ENCODE assay signal across 9 cellular contexts in the genomic region with DNA sequence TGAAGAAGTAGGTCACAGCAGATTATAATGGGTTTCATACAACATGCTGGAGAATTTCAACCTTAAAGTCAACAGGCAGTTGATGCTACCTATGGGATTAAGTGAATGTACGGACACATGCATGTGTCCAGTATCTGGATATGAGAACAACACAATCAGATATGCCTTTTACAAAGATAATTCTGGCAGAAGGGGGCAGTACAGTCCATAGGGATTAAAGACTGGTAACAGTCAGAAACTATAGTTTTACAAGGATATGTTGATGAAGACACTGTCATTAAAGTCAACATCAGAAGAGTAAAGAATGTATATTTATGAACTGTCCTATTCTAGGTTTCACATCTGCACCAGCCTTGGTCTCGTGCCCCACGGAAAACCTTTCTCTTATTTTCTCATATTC. TPM values are rescaled to one million over a fixed set of nuclear protein-coding genes. Genes with fewer than 3 reads are reported as not detected.
DNase-seq lines count a peak whose midpoint lies in the region; ATAC-seq and TF ChIP-seq lines count a peak whose summit lies in the region.
"Had no signal": no experiment of that assay in that cellular context is flagged by ENCODE, and none has a peak within 500 bp of the region (broad histone marks: within the 10 kb centered on the region; RNA-seq: fewer than 3 reads in every experiment).

No MANE protein-coding gene starts in this region.

- H3K4me3 ChIP-seq in OCI-LY3 (ENCODE audit: low read length) (no peak overlapping the region), epithelial cell of esophagus (ENCODE audit: low read length) (no peak overlapping the region), psoas muscle (no peak overlapping the region)

- H3K9ac ChIP-seq in OCI-LY3 (ENCODE audit: low read length), result no peak overlapping the region

- in situ Hi-C loops in GM13977 (cut with MboI; ENCODE audit: low pct_unique_long_range_greater_than_20kb, low sequenced_read_pairs, unreplicated experiment), result no loop called here

- H3K9me3 ChIP-seq in OCI-LY3 (ENCODE audit: insufficient read depth, low read length) (no peaks in the 10 kb centered on the region), psoas muscle (no peaks in the 10 kb centered on the region)

- no peaks in the 10 kb centered on the region for H4K20me1 ChIP-seq in OCI-LY3 (ENCODE audit: insufficient read depth, low read length)

- H3K36me3 ChIP-seq in OCI-LY3 (replicated peaks; ENCODE audit: low read depth, low read length) (peaks cover 7% of the 10 kb centered on the region), psoas muscle (ENCODE audit: insufficient read depth in 1 of 2, low read depth in 1 of 2) (peaks cover 4 to 89% of the 10 kb centered on the region in 2 donors)

- TF ChIP-seq CTCF in GM13977 (IDR thresholded peaks at IDR 0.05; ENCODE audit: extremely low read depth, insufficient read depth, missing control alignments), result peak; percentile 2
- peak; percentile 44 for TF ChIP-seq CTCF in OCI-LY3 (IDR thresholded peaks at IDR 0.05; ENCODE audit: low read depth, low read length)
- peak; percentile 16 for TF ChIP-seq CTCF in epithelial cell of esophagus (IDR thresholded peaks at IDR 0.05; ENCODE audit: insufficient read depth, low read depth, low read length, missing control alignments)
- TF ChIP-seq CTCF in psoas muscle (IDR thresholded peaks at IDR 0.05), result peak; percentile 47

- DNase-seq in GM13977 (ENCODE audit: low spot score), result no peak
- DNase-seq in epithelial cell of esophagus (ENCODE audit: low read depth), result peak; percentile 30
- no peak for DNase-seq in psoas muscle
- no peak for DNase-seq in NCI-H1930 (lab: John Stamatoyannopoulos, UW)
- DNase-seq in NCI-H2107 (lab: John Stamatoyannopoulos, UW), result no peak
- DNase-seq: activated naive CD8-positive, alpha-beta T cell treated with anti-CD3 and anti-CD28 coated beads, Interleukin-2, amount 50 U/mL, for 24 hours; KBM-7 had no signal

- no peaks in the 10 kb centered on the region for H3K79me2 ChIP-seq in OCI-LY3 (ENCODE audit: low read length)

- H3K4me2 ChIP-seq in OCI-LY3 (ENCODE audit: low read length), result no peak overlapping the region

- peak in 2 of 4 donors; percentile 45 to 63 for ATAC-seq in psoas muscle
- ATAC-seq in HG02852 (IDR thresholded peaks at IDR 0.05; ENCODE audit: unreplicated experiment), result no peak
- ATAC-seq: activated naive CD8-positive, alpha-beta T cell treated with anti-CD3 and anti-CD28 coated beads, Interleukin-2, amount 50 U/mL, for 24 hours had no signal

- H3K27ac ChIP-seq in OCI-LY3 (ENCODE audit: low read length), result no peak overlapping the region
- H3K27ac ChIP-seq in psoas muscle, result no peak overlapping the region

- H3K27me3 ChIP-seq in OCI-LY3 (ENCODE audit: low read depth, low read length) (no peaks in the 10 kb centered on the region), psoas muscle (ENCODE audit: insufficient read depth in 3 of 3, low read length in 2 of 3) (no peaks in the 10 kb centered on the region)

- H3K4me1 ChIP-seq in OCI-LY3 (ENCODE audit: low read length) (peaks cover 25% of the 10 kb centered on the region), psoas muscle (no peaks in the 10 kb centered on the region)

- WGBS in psoas muscle, 3 donors, result 95 to 96% (median 95%) methylated on average over 3 of the region's 3 CpGs

- H2AFZ ChIP-seq in OCI-LY3 (ENCODE audit: low read depth, low read length), result no peak overlapping the region

- intact Hi-C loops in psoas muscle (cut with DNase I), result loop anchor here (2.0 to 5.0 kb wide), 2 partner anchors 313 kb away; no protein-coding TSS in a partner anchor

RNA-seq across cellular contexts. Expression of a gene that starts 41.5 kb away (rescaled TPM):
- 10 to 100 TPM in 3 of 4 donors, 1 to 10 TPM in 1; 7.7 to 16.2 (median 11.3) TPM for total RNA-seq in psoas muscle
- 1 to 10 TPM; 4.5 to 9.9 (median 5.9) TPM for polyA plus RNA-seq in psoas muscle

RNA-seq across cellular contexts. Expression of a gene that starts 41.9 kb away (rescaled TPM):
- 100 to 1,000 TPM; 133 to 163 (median 155) TPM for total RNA-seq in psoas muscle
- 100 to 1,000 TPM in 2 of 3 donors, 10 to 100 TPM in 1; 83.7 to 133 (median 101) TPM for polyA plus RNA-seq in psoas muscle
